ENCODE assay signal across 8 cellular contexts in the genomic region with DNA sequence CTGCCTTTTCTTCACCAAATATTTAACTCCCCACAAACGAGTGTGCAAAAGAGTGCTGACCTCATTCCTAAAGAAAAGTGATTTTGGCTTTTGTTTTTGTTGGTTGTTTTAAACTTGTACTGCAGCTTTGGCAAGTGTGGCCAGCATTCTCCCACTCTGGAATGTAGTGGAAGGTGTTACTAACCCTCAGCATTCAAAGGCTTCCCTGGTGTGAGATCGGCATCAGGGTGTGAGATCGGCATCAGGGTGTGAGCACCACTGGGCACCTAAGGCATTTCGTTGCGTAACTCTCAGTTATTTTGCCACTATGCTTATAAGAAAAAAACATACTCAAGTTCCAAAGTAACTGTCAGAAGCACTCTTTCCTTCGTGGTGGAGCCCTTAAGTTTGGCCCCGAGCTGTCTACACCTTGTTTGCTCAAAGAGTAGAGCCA. TPM values are rescaled to one million over a fixed set of nuclear protein-coding genes. Genes with fewer than 3 reads are reported as not detected.
DNase-seq lines count a peak whose midpoint lies in the region; ATAC-seq, FAIRE-seq and TF ChIP-seq lines count a peak whose summit lies in the region.

No MANE protein-coding gene starts in this region.

- peak overlapping the region; percentile 76 for H3K4me3 Mint-ChIP-seq in activated T-cell treated with anti-CD3 and anti-CD28 coated beads, Interleukin-2, amount 50 U/mL, for 4 hours

- peaks cover 12% of the 10 kb centered on the region for H3K4me1 Mint-ChIP-seq in activated T-cell treated with anti-CD3 and anti-CD28 coated beads, Interleukin-2, amount 50 U/mL, for 4 hours (ENCODE audit: low read depth)

- no peaks in the 10 kb centered on the region for H3K9me3 Mint-ChIP-seq in activated T-cell treated with anti-CD3 and anti-CD28 coated beads, Interleukin-2, amount 50 U/mL, for 4 hours

- H3K27me3 ChIP-seq in thymus (ENCODE audit: control insufficient read depth, insufficient read depth) = no peaks in the 10 kb centered on the region

- ATAC-seq in activated T-cell treated with anti-CD3 and anti-CD28 coated beads, Interleukin-2, amount 50 U/mL, for 4 hours = no peak
- ATAC-seq in left colon (peak; percentile 24), GM18519 (IDR thresholded peaks at IDR 0.05; ENCODE audit: low FRiP score, unreplicated experiment) (no peak), GM19324 (IDR thresholded peaks at IDR 0.05; ENCODE audit: low FRiP score, unreplicated experiment) (no peak)

- peak overlapping the region; percentile 54 for H3K27ac ChIP-seq in thymus (ENCODE audit: low read depth)

- H3K36me3 ChIP-seq in thymus (ENCODE audit: control insufficient read depth, insufficient read depth) = no peaks in the 10 kb centered on the region

- H3K36me3 Mint-ChIP-seq in activated T-cell treated with anti-CD3 and anti-CD28 coated beads, Interleukin-2, amount 50 U/mL, for 4 hours (ENCODE audit: insufficient read depth) = no peaks in the 10 kb centered on the region

- 34% methylated on average over 7 of the region's 7 CpGs for whole genome bisulfite sequencing in thymus

- H3K27me3 Mint-ChIP-seq in activated T-cell treated with anti-CD3 and anti-CD28 coated beads, Interleukin-2, amount 50 U/mL, for 4 hours (ENCODE audit: low read depth) = peaks cover 57% of the 10 kb centered on the region

- no peak for FAIRE-seq in D721Med (lab: Jason Lieb, UNC)

- peak overlapping the region; percentile 50 for H3K4me3 ChIP-seq in thymus (ENCODE audit: low read length)

- no peak for DNase-seq in activated T-cell treated with anti-CD3 and anti-CD28 coated beads, Interleukin-2, amount 50 U/mL, for 4 hours
- DNase-seq in activated T-cell treated with anti-CD3 and anti-CD28 coated beads, Interleukin-2, amount 50 U/mL, for 48 hours = no peak
- DNase-seq in astrocyte of the hippocampus (ENCODE audit: low read depth, low spot score) (peak; percentile 81), left colon (no peak), D721Med (ENCODE audit: insufficient read length, low spot score) (no peak)

- H3K4me1 ChIP-seq in thymus (ENCODE audit: control insufficient read depth, insufficient read depth, low read length) = no peaks in the 10 kb centered on the region

- intact Hi-C loops in left colon (cut with DNase I, micrococcal nuclease) = no loop called here

- no peaks in the 10 kb centered on the region for H3K9me3 ChIP-seq in thymus (ENCODE audit: control insufficient read depth)

- no peak for TF ChIP-seq CTCF in D721Med (IDR thresholded peaks at IDR 0.05; ENCODE audit: insufficient read depth, missing control alignments)

RNA-seq across cellular contexts. Expression of gene CYBRD1, which starts 1.7 kb away (rescaled TPM):
- total RNA-seq in activated T-cell treated with anti-CD3 and anti-CD28 coated beads, Interleukin-2, amount 50 U/mL, for 4 hours = 1 to 10 TPM in 1 of 3 donors, under 1 TPM in 2; 0.13 to 1.6 (median 0.63) TPM
- 10 to 100 TPM; 46.8 to 73.1 TPM for total RNA-seq in left colon
- 80.7 TPM for polyA plus RNA-seq in thymus

Comparison
In these comparisons a context has a peak if more than half of its experiments do, and no peak if none do; other contexts are left out.
1. RNA of gene CYBRD1, which starts 1.7 kb away (total RNA-seq): 46.8 to 73.1 TPM in left colon; 0.13 to 1.6 TPM in activated T-cell treated with anti-CD3 and anti-CD28 coated beads, Interleukin-2, amount 50 U/mL, for 4 hours; every median in the first group is over 10 times any median in the second.